ENCODE assay signal across 6 cellular contexts in genomic region chr16:67430504-67431076, GRCh38. TPM values are rescaled to one million over a fixed set of nuclear protein-coding genes. Genes with fewer than 3 reads are reported as not detected.
DNase-seq lines count a peak whose midpoint lies in the region; ATAC-seq and TF ChIP-seq lines count a peak whose summit lies in the region.

No MANE protein-coding gene starts in this region.

- DNase-seq in HT-29 (ENCODE audit: low spot score) (peak; percentile 38), activated T-cell treated with anti-CD3 and anti-CD28 coated beads for 4 hours (peak; percentile 12), kidney epithelial cell (ENCODE audit: low read depth) (no peak), upper lobe of right lung (peak; percentile 76), cerebellum (ENCODE audit: low spot score) (no peak)

- no peaks in the 10 kb centered on the region for H3K36me3 ChIP-seq in kidney epithelial cell (ENCODE audit: control insufficient read depth, insufficient read depth, low read length)
- no peaks in the 10 kb centered on the region for H3K36me3 ChIP-seq in upper lobe of right lung

- peaks cover 45% of the 10 kb centered on the region for H3K27me3 ChIP-seq in kidney epithelial cell (ENCODE audit: control insufficient read depth, insufficient read depth, low read length)
- no peaks in the 10 kb centered on the region for H3K27me3 ChIP-seq in upper lobe of right lung

- peaks cover 21% of the 10 kb centered on the region for H3K4me1 ChIP-seq in upper lobe of right lung

- no peak for TF ChIP-seq CTCF in kidney epithelial cell (IDR thresholded peaks at IDR 0.05; ENCODE audit: insufficient read depth, low read length, poor library complexity, severe bottlenecking)
- no peak for TF ChIP-seq CTCF in upper lobe of right lung (IDR thresholded peaks at IDR 0.05)

- intact Hi-C loops in upper lobe of right lung (cut with DNase I): no loop called here

- H3K4me3 ChIP-seq in kidney epithelial cell (ENCODE audit: low read depth, low read length) (peak overlapping the region; percentile 24), upper lobe of right lung (peak overlapping the region; percentile 50)

- no peak overlapping the region for H3K27ac ChIP-seq in upper lobe of right lung

- H3K9me3 ChIP-seq in upper lobe of right lung: no peaks in the 10 kb centered on the region

- ATAC-seq in upper lobe of right lung (peak; percentile 41), GM18907 (IDR thresholded peaks at IDR 0.05; ENCODE audit: unreplicated experiment) (no peak)

RNA-seq across cellular contexts. Expression of gene HSD11B2, which starts 0.3 kb away (rescaled TPM):
- total RNA-seq in HT-29 (2014; rRNA removed; shearing (Covaris generic)): 18.3 and 23.2 TPM in 2 replicates
- total RNA-seq in kidney epithelial cell: 0.96 and 5.8 TPM in 2 replicates
- 2.2 TPM for total RNA-seq in upper lobe of right lung
- 11.4 TPM for total RNA-seq in cerebellum

RNA-seq across cellular contexts. Expression of gene ZDHHC1, which starts 14.3 kb away (rescaled TPM):
- total RNA-seq in HT-29 (2014; rRNA removed; shearing (Covaris generic)): 21.5 and 24.4 TPM in 2 replicates
- total RNA-seq in kidney epithelial cell (9.5 and 11.3 TPM in 2 replicates), upper lobe of right lung (11.1 TPM), cerebellum (6.8 TPM)

RNA-seq across cellular contexts. Expression of gene TPPP3, which starts 37.3 kb away (rescaled TPM):
- total RNA-seq in HT-29 (2014; rRNA removed; shearing (Covaris generic)): 70.5 and 70.9 TPM in 2 replicates
- total RNA-seq in kidney epithelial cell (0.46 and 1.4 TPM in 2 replicates), upper lobe of right lung (29.7 TPM), cerebellum (7.3 TPM)

RNA-seq across cellular contexts. Expression of gene ATP6V0D1, which starts 50.4 kb away (rescaled TPM):
- total RNA-seq in HT-29 (2014; rRNA removed; shearing (Covaris generic)): 97.6 and 99.5 TPM in 2 replicates
- total RNA-seq in kidney epithelial cell (157 and 233 TPM in 2 replicates), upper lobe of right lung (143 TPM), cerebellum (74.9 TPM)

RNA-seq across cellular contexts. Expression of gene AGRP, which starts 52.8 kb away (rescaled TPM):
- total RNA-seq in HT-29 (2014; rRNA removed; shearing (Covaris generic)): not detected in 2 replicates
- total RNA-seq in kidney epithelial cell: not detected in 2 replicates
- total RNA-seq in upper lobe of right lung: 4.9 TPM
- not detected for total RNA-seq in cerebellum

Comparison
In these comparisons a context has a peak if more than half of its experiments do, and no peak if none do; other contexts are left out.
1. DNase-seq: peak in HT-29 (single experiment), activated T-cell treated with anti-CD3 and anti-CD28 coated beads for 4 hours (single experiment) and upper lobe of right lung (single experiment); none in kidney epithelial cell (single experiment) and cerebellum (single experiment).